Comparison of ENCODE assay signal across 1 cellular context in the genomic region with DNA sequence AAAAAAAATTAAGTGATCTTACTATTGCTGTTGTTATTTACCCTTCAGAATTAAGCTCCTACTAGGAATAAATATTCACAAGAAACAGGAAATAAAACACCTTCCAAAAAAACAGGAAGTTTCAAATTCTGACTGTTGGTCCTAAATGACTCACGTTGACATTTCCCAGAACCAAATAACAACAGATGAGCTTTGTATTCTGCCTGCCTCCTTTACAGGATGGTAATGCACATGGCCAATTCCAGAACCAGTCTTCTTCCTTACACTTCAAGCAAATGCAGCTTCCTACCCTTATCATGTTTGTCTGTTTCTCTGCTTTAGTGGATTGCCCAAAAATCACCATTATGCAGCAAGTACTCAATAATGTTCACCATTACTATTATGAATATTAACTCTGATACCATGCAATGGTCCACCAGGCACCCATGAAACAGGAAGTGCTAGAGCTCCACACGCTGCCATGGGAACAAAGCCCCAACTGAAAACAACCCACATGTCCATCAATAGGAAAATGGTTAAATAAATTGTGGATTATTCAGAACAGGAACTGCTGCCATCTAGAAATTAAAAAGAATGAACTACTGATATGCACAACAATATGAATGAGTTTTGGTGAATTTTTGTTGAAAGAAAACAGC.
TF ChIP-seq lines count a peak whose summit lies in the region.

No MANE protein-coding gene starts in this region.

TF ChIP-seq in K562, 482 proteins besides CTCF, POLR2A, EP300 and RAD21 (continued from another document and continues in another):
- no peak for TF ChIP-seq HMGXB4 (CRISPR knock-in tag; IDR thresholded peaks at IDR 0.05)
- peak; percentile 83 for TF ChIP-seq JUND (IDR thresholded peaks at IDR 0.05; ENCODE audit: borderline replicate concordance, low read depth, low read length)
- peak; percentile 82; the same call in 2 of the 3 replicates for TF ChIP-seq JUND (tag; IDR thresholded peaks at IDR 0.05; ENCODE audit: borderline replicate concordance, low read depth, low read length)
- peak; percentile 16; the same call in 1 of the 2 replicates for TF ChIP-seq TEAD4 (IDR thresholded peaks at IDR 0.05; ENCODE audit: low read length)
- TF ChIP-seq TEAD4 (CRISPR knock-in tag; IDR thresholded peaks at IDR 0.05; ENCODE audit: borderline replicate concordance) = no peak
- no peak for TF ChIP-seq ZNF785 (CRISPR knock-in tag; IDR thresholded peaks at IDR 0.05)
- no peak for TF ChIP-seq ZC3H8 (IDR thresholded peaks at IDR 0.05)
- TF ChIP-seq TRIM25 (IDR thresholded peaks at IDR 0.05; ENCODE audit: borderline replicate concordance) = no peak
- TF ChIP-seq HDAC8 (tag; IDR thresholded peaks at IDR 0.05) = no peak
- TF ChIP-seq ETV1 (tag; conservative IDR thresholded peaks at IDR 0.05; ENCODE audit: low read depth) = no peak
- TF ChIP-seq XRCC3 (IDR thresholded peaks at IDR 0.05) = no peak
- TF ChIP-seq PRMT5 (CRISPR knock-in tag; IDR thresholded peaks at IDR 0.05) = no peak
- no peak for TF ChIP-seq FOXA3 (CRISPR knock-in tag; conservative IDR thresholded peaks at IDR 0.05 in 1 of 2, IDR thresholded peaks at IDR 0.05 in 1 of 2)
- no peak for TF ChIP-seq ZNF586 (CRISPR knock-in tag; conservative IDR thresholded peaks at IDR 0.05)
- TF ChIP-seq HINFP (tag; conservative IDR thresholded peaks at IDR 0.05; ENCODE audit: low read depth) = no peak
- no peak for TF ChIP-seq FOXJ3 (CRISPR knock-in tag; IDR thresholded peaks at IDR 0.05)
- TF ChIP-seq TBP (optimal IDR thresholded peaks at IDR 0.05; ENCODE audit: low read depth, low read length) = no peak
- no peak for TF ChIP-seq HDAC3 (IDR thresholded peaks at IDR 0.05; ENCODE audit: borderline replicate concordance, partially characterized antibody)
- TF ChIP-seq ZFX (CRISPR knock-in tag; IDR thresholded peaks at IDR 0.05) = no peak
- no peak for TF ChIP-seq PHB (CRISPR knock-in tag; IDR thresholded peaks at IDR 0.05)
- TF ChIP-seq, protein P1, sequence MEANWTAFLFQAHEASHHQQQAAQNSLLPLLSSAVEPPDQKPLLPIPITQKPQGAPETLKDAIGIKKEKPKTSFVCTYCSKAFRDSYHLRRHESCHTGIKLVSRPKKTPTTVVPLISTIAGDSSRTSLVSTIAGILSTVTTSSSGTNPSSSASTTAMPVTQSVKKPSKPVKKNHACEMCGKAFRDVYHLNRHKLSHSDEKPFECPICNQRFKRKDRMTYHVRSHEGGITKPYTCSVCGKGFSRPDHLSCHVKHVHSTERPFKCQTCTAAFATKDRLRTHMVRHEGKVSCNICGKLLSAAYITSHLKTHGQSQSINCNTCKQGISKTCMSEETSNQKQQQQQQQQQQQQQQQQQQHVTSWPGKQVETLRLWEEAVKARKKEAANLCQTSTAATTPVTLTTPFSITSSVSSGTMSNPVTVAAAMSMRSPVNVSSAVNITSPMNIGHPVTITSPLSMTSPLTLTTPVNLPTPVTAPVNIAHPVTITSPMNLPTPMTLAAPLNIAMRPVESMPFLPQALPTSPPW (CRISPR knock-in tag; IDR thresholded peaks at IDR 0.05) = no peak
- TF ChIP-seq RBM14 (IDR thresholded peaks at IDR 0.05; ENCODE audit: borderline replicate concordance, insufficient read depth, low read depth, low read length) = no peak
- TF ChIP-seq ZNF431 (CRISPR knock-in tag; IDR thresholded peaks at IDR 0.05) = no peak
- TF ChIP-seq ATF6 (CRISPR knock-in tag; IDR thresholded peaks at IDR 0.05) = no peak
- TF ChIP-seq CEBPG (CRISPR knock-in tag; IDR thresholded peaks at IDR 0.05) = no peak
- TF ChIP-seq CEBPG (tag; conservative IDR thresholded peaks at IDR 0.05 in 1 of 2, IDR thresholded peaks at IDR 0.05 in 1 of 2) = no peak
- TF ChIP-seq, protein P2, sequence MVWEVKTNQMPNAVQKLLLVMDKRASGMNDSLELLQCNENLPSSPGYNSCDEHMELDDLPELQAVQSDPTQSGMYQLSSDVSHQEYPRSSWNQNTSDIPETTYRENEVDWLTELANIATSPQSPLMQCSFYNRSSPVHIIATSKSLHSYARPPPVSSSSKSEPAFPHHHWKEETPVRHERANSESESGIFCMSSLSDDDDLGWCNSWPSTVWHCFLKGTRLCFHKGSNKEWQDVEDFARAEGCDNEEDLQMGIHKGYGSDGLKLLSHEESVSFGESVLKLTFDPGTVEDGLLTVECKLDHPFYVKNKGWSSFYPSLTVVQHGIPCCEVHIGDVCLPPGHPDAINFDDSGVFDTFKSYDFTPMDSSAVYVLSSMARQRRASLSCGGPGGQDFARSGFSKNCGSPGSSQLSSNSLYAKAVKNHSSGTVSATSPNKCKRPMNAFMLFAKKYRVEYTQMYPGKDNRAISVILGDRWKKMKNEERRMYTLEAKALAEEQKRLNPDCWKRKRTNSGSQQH (CRISPR knock-in tag; IDR thresholded peaks at IDR 0.05) = no peak
- 0 out of 2 replicates have a peak, but pooled peaks have one; percentile 20 for TF ChIP-seq DPF2 (IDR thresholded peaks at IDR 0.05)
- TF ChIP-seq PKNOX1 (IDR thresholded peaks at IDR 0.05) = peak; percentile 43; the same call in 1 of the 2 replicates
- no peak for TF ChIP-seq U2AF2 (optimal IDR thresholded peaks at IDR 0.05; ENCODE audit: low read depth, low read length)
- peak; percentile 93 for TF ChIP-seq FOSL1 (tag; conservative IDR thresholded peaks at IDR 0.05)
- no peak for TF ChIP-seq MCM7 (IDR thresholded peaks at IDR 0.05)
- TF ChIP-seq ZNF274 (IDR thresholded peaks at IDR 0.05; ENCODE audit: borderline replicate concordance, low read depth, low read length) = no peak
- TF ChIP-seq ATF1 (CRISPR knock-in tag; IDR thresholded peaks at IDR 0.05) = no peak
- no peak for TF ChIP-seq ATF1 (tag; IDR thresholded peaks at IDR 0.05)
- TF ChIP-seq ZBTB7A (IDR thresholded peaks at IDR 0.05; ENCODE audit: borderline replicate concordance, control insufficient read depth, low read depth, low read length) = no peak
- no peak for TF ChIP-seq ZFP36 (IDR thresholded peaks at IDR 0.05; ENCODE audit: low read depth, low read length, partially characterized antibody)
- no peak for TF ChIP-seq L3MBTL2 (IDR thresholded peaks at IDR 0.05)
- TF ChIP-seq SPI1 (IDR thresholded peaks at IDR 0.05; ENCODE audit: borderline replicate concordance, low read depth, low read length) = peak; percentile 94
- TF ChIP-seq NUFIP1 (IDR thresholded peaks at IDR 0.05; ENCODE audit: partially characterized antibody) = no peak
- no peak for TF ChIP-seq SAFB (IDR thresholded peaks at IDR 0.05; ENCODE audit: borderline replicate concordance, low read depth, low read length)
- no peak for TF ChIP-seq SMARCA5 (IDR thresholded peaks at IDR 0.05)
- TF ChIP-seq, protein P3, sequence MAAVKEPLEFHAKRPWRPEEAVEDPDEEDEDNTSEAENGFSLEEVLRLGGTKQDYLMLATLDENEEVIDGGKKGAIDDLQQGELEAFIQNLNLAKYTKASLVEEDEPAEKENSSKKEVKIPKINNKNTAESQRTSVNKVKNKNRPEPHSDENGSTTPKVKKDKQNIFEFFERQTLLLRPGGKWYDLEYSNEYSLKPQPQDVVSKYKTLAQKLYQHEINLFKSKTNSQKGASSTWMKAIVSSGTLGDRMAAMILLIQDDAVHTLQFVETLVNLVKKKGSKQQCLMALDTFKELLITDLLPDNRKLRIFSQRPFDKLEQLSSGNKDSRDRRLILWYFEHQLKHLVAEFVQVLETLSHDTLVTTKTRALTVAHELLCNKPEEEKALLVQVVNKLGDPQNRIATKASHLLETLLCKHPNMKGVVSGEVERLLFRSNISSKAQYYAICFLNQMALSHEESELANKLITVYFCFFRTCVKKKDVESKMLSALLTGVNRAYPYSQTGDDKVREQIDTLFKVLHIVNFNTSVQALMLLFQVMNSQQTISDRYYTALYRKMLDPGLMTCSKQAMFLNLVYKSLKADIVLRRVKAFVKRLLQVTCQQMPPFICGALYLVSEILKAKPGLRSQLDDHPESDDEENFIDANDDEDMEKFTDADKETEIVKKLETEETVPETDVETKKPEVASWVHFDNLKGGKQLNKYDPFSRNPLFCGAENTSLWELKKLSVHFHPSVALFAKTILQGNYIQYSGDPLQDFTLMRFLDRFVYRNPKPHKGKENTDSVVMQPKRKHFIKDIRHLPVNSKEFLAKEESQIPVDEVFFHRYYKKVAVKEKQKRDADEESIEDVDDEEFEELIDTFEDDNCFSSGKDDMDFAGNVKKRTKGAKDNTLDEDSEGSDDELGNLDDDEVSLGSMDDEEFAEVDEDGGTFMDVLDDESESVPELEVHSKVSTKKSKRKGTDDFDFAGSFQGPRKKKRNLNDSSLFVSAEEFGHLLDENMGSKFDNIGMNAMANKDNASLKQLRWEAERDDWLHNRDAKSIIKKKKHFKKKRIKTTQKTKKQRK (IDR thresholded peaks at IDR 0.05; ENCODE audit: borderline replicate concordance, low read depth, low read length) = no peak
- TF ChIP-seq SMAD3 (CRISPR knock-in tag; conservative IDR thresholded peaks at IDR 0.05) = no peak
- no peak for TF ChIP-seq CREM (IDR thresholded peaks at IDR 0.05; ENCODE audit: low read depth)
- TF ChIP-seq, protein P4, sequence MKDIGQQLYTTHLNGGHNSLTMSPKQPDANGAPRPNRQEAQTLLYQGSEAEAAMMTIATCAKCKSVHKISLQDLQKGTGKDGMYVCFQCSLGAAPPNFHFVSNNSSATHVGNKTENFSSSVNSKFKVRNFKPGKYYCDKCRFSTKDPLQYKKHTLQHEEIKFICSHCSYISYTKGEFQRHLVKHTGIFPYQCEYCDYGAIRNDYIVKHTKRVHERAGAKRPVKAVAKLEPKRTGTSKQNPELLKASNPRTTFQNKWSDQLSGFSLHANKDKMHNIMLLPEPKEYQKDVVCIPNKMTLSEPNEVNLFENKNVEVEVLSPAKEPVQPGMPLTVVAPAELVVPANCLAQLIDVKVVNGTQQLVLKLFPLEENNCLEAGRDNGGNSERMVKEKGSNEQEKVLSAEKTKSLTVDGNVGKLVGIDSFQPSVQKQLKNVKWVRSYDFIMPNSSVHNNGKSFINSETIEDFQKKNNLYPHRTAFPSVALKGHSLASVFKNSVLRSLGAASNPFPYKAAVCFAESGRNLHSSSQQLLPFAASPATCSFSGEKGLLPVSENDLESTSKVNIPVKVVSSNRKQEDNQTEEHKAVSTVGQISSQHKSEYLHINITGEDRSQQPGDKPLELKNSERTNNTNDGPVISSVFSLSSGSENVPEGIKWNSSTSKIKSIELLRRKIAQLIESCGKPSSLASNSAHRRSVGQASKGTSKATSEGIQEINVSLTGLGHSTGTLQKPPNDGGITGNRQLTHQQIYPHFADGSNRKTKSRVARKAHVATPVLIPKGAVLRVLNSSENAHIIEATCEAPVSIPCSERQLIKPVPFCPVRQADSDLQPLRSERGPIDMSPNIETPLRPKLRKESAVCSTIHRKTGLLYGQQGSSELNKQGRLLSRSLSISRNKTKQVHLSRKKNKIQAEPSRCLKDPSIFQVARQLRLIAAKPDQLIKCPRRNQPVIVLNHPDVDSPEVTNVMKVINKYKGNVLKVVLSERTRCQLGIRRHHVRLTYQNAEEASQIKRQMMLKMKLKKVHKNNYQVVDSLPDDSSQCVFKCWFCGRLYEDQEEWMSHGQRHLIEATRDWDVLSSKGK (CRISPR knock-in tag; IDR thresholded peaks at IDR 0.05) = no peak
